ENCODE assay signal across 20 cellular contexts in the genomic region with DNA sequence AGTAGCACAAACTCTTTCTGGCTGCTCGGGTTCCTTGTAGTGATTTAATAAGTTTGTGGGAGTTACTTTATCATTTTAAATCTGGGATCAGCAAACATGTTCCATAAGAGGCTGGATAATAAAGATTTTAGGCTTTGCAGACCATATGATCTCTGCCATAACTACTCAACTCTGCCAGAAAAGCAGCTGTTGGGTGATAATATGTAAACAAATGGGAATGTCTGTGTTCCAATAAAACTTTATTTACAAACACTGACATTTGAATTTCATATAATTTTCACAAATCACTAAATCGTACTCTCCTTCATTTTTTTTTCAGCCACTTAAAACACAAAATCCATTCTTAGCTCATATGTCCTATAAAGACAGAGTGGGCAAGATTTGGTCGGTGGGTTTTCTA. TPM values are rescaled to one million over a fixed set of nuclear protein-coding genes. Genes with fewer than 3 reads are reported as not detected.
"Had no signal": no experiment of that assay in that cellular context is flagged by ENCODE, and none has a peak within 500 bp of the region (broad histone marks: within the 10 kb centered on the region; RNA-seq: fewer than 3 reads in every experiment).

No MANE protein-coding gene starts in this region.

- H3K9me3 ChIP-seq: gastrocnemius medialis, suprapubic skin, thyroid gland had no signal

- DNase-seq: cortex of kidney; effector CD4-positive, alpha-beta T cell; gastrocnemius medialis; head of caudate nucleus; midbrain; naive thymus-derived CD4-positive, alpha-beta T cell; stimulated activated naive B cell treated with anti-CD40 and anti-IgM and Interleukin-4, amounts not matched to agents 10 μg/mL and 1 μg/mL and 100 μg/mL, for 72 hours; thyroid gland had no signal

- H2AFZ ChIP-seq: neural progenitor cell, parathyroid adenoma had no signal

- H3K36me3 ChIP-seq: gastrocnemius medialis, neural progenitor cell, suprapubic skin, thyroid gland had no signal

- H3K27me3 ChIP-seq: thyroid gland had no signal

- H3K4me1 ChIP-seq: gastrocnemius medialis, neural progenitor cell had no signal

- H3K79me2 ChIP-seq: parathyroid adenoma had no signal

- H3K9ac ChIP-seq: neural progenitor cell, parathyroid adenoma had no signal

- H3K4me2 ChIP-seq: neural progenitor cell had no signal

- H3K4me3 ChIP-seq: gastrocnemius medialis, lung, neural progenitor cell, suprapubic skin, thyroid gland had no signal

- ATAC-seq: gastrocnemius medialis; naive thymus-derived CD4-positive, alpha-beta T cell; sciatic nerve; stimulated activated naive B cell treated with anti-CD40 and anti-IgM and Interleukin-4, amounts not matched to agents 10 μg/mL and 1 μg/mL and 100 μg/mL, for 72 hours had no signal

- H3K27ac ChIP-seq: gastrocnemius medialis, neural progenitor cell, parathyroid adenoma, suprapubic skin, thyroid gland had no signal

RNA-seq across cellular contexts. Expression of gene STMND1, which starts 3.8 kb away (rescaled TPM):
- total RNA-seq: dermis microvascular lymphatic vessel endothelial cell; esophagus mucosa; gastrocnemius medialis; glomerular endothelial cell; liver; naive thymus-derived CD4-positive, alpha-beta T cell; osteoblast; thyroid gland; ureter had no signal
- polyA plus RNA-seq: keratinocyte; naive thymus-derived CD4-positive, alpha-beta T cell had no signal
